In the genomic region with DNA sequence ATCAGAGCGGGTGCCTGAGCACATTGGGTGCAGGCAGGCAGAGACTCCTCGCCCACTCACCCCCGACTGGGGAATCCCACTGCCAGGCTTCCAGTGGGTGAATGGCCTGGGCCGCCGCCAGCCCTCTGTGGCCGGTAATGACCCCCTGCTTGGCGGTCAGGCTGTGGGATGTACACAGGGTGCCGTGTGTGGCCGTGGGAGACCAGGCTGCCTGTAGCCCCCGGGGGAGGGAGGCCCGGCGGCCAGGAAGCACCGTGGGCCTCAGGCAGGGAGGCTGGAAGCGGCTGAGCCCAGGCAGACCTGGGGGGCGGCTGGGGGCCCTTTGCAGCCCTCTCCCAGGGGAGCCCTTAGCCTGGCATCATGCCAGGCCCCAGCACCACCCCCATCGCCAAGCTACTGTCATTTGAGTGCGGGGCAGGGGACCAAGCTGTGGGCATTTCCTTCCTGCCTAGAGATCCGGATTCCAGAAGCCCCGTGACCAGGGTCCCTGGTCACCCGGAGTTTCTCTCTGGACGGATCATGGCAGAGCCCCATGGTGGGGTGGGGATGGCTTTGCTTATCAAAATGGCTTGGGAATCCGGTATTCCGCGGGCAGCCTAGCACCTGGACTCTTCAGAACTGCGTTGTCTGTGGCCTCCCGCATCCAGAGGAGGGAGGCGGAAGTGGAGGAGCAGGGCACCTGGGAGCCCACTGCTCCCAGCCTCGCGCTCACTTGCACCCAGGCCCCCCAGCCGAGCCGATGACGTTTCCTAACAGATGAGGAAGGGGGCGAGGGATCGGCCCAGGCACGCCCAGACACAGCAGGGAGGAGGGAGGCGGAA, we compare ENCODE assay signal across 8 cellular contexts. TPM values are rescaled to one million over a fixed set of nuclear protein-coding genes. Genes with fewer than 3 reads are reported as not detected.
A peak's percentile ranks its signal among the peaks of the same experiment; 100 is the strongest.
DNase-seq lines count a peak whose midpoint lies in the region; ATAC-seq and TF ChIP-seq lines count a peak whose summit lies in the region.

No MANE protein-coding gene starts in this region.

- H3K9me3 Mint-ChIP-seq in activated naive CD8-positive, alpha-beta T cell treated with anti-CD3 and anti-CD28 coated beads, Interleukin-2, amount 50 U/mL, for 24 hours, result no peaks in the 10 kb centered on the region

- no peak for TF ChIP-seq CTCF in prostate gland (IDR thresholded peaks at IDR 0.05)

- H3K27ac Mint-ChIP-seq in activated naive CD8-positive, alpha-beta T cell treated with anti-CD3 and anti-CD28 coated beads, Interleukin-2, amount 50 U/mL, for 24 hours, result peak overlapping the region; percentile 81

- peak overlapping the region; percentile 68 to 89 for H3K4me3 ChIP-seq in prostate gland

- peaks cover 17% of the 10 kb centered on the region for H3K4me1 ChIP-seq in prostate gland (replicated peaks)

- peak; percentile 8 for ATAC-seq in activated naive CD8-positive, alpha-beta T cell treated with anti-CD3 and anti-CD28 coated beads, Interleukin-2, amount 50 U/mL, for 24 hours
- peak; percentile 7 for ATAC-seq in left ventricle myocardium superior
- no peak for ATAC-seq in GM19395 (IDR thresholded peaks at IDR 0.05; ENCODE audit: unreplicated experiment)

- intact Hi-C loops in left ventricle myocardium superior (cut with micrococcal nuclease), result no loop called here
- intact Hi-C loops in prostate gland (cut with DNase I), result loop anchor here (5.0 kb wide), 1 partner anchor 1096 kb away; no protein-coding TSS in a partner anchor

- peak overlapping the region; percentile 74 to 81 for H3K27ac ChIP-seq in prostate gland

- peak overlapping the region; percentile 92 for H3K4me3 Mint-ChIP-seq in activated naive CD8-positive, alpha-beta T cell treated with anti-CD3 and anti-CD28 coated beads, Interleukin-2, amount 50 U/mL, for 24 hours

- no peaks in the 10 kb centered on the region for H3K9me3 ChIP-seq in prostate gland

- H3K27me3 Mint-ChIP-seq in activated naive CD8-positive, alpha-beta T cell treated with anti-CD3 and anti-CD28 coated beads, Interleukin-2, amount 50 U/mL, for 24 hours, result peaks cover 2% of the 10 kb centered on the region

- DNase-seq in DMS153 (lab: John Stamatoyannopoulos, UW), result peak; percentile 78
- peak; percentile 49 for DNase-seq in HPDE6-E6E7 (ENCODE audit: extremely low spot score)
- peak; percentile 95 for DNase-seq in RPMI7951 (ENCODE audit: low read depth)
- DNase-seq in activated naive CD8-positive, alpha-beta T cell treated with anti-CD3 and anti-CD28 coated beads, Interleukin-2, amount 50 U/mL, for 24 hours, result peak; percentile 71
- DNase-seq in left ventricle myocardium superior, result peak; percentile 79
- DNase-seq in prostate gland (ENCODE audit: low spot score), result peak; percentile 37
- DNase-seq in SK-N-DZ (ENCODE audit: low spot score), result no peak

- H3K36me3 ChIP-seq in prostate gland, result no peaks in the 10 kb centered on the region

- H3K4me1 Mint-ChIP-seq in activated naive CD8-positive, alpha-beta T cell treated with anti-CD3 and anti-CD28 coated beads, Interleukin-2, amount 50 U/mL, for 24 hours, result peaks cover 18% of the 10 kb centered on the region

- TF ChIP-seq POLR2A in prostate gland (IDR thresholded peaks at IDR 0.05), result peak; percentile 45

- H3K27me3 ChIP-seq in prostate gland (replicated peaks; ENCODE audit: insufficient read depth), result no peaks in the 10 kb centered on the region

- WGBS in prostate gland, result 1% methylated on average over 36 of the region's 36 CpGs

- no peaks in the 10 kb centered on the region for H3K36me3 Mint-ChIP-seq in activated naive CD8-positive, alpha-beta T cell treated with anti-CD3 and anti-CD28 coated beads, Interleukin-2, amount 50 U/mL, for 24 hours (ENCODE audit: low read depth)

RNA-seq across cellular contexts. Expression of gene TTYH3, which starts 1.1 kb away (rescaled TPM):
- 20.5 and 34.9 TPM in 2 replicates for total RNA-seq in RPMI7951 (2014; rRNA removed; shearing (Covaris generic))
- total RNA-seq in left ventricle myocardium superior, result 10.5 TPM
- 10 to 100 TPM; 30.1 to 76.2 TPM for total RNA-seq in prostate gland
- 29.1 and 30.3 TPM in 2 replicates for polyA plus RNA-seq in SK-N-DZ (2014; cell fraction: cytosol; rRNA removed)
- polyA plus RNA-seq in SK-N-DZ (2014; cell fraction: nucleus; rRNA removed), result 37.3 and 64.0 TPM in 2 replicates

RNA-seq across cellular contexts. Expression of gene AMZ1, which starts 55.1 kb away (rescaled TPM):
- total RNA-seq in RPMI7951 (2014; rRNA removed; shearing (Covaris generic)), result 4.9 and 8.5 TPM in 2 replicates
- total RNA-seq in left ventricle myocardium superior (0.05 TPM), prostate gland (under 1 TPM in 1 of 2 donors, not detected in 1; 0.62 TPM)
- 0.05 and 0.06 TPM in 2 replicates for polyA plus RNA-seq in SK-N-DZ (2014; cell fraction: cytosol; rRNA removed)
- polyA plus RNA-seq in SK-N-DZ (2014; cell fraction: nucleus; rRNA removed), result 0.29 TPM in 1 of 2 replicates, not detected in the other
